In the genomic region with DNA sequence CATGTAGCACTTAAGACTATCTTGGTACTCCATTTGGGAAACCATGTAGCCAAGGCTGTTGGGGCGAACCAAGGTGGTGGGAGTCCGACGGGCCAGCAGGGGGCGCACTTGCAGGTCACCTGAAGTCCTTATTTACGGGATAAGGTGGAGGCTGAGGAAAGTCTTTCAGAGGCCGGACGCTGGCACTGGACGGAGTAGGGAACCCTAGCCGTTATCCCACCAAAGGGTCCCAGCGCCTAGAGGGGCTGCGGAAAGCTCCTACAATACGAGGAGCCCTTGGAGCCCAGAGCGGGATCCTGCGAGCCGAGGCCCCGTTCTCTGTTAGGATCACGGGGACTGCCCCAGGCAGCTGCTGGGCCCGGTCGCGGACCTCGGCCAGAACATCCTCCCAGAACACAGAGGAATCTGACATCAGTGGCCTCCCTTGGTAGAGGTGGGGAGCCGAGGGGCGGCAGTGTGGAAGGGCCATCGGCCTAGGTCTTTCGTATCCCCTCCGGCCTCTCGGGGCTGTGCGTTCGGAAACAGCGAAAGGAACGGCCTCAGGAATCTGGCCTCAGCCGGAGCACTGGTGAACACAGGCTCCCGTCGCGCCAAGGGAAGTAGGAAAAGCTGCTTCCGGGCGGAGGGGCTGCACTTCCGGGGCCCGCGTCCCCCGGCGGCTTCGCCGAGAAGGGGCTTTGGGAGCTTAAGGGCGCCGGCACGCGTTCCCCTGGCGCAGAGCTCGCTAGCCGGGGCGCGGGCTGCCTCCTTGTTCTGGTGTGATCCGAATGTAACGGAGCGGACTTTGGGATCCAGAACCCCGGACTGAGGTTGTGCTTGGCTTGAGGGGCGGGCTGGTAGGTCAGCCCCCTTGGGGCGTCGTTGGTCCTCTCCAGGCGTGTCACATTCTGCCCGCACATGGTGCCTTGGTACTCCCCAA, we compare ENCODE assay signal across 8 cellular contexts.
DNase-seq lines count a peak whose midpoint lies in the region.

No MANE protein-coding gene starts in this region.

- no peaks in the 10 kb centered on the region for H3K27me3 ChIP-seq in duodenal mucosa (ENCODE audit: control insufficient read depth in 1 of 2, insufficient read depth in 2 of 2, low read length in 2 of 2)

- H3K9ac ChIP-seq in duodenal mucosa (ENCODE audit: low read depth in 1 of 2, low read length in 2 of 2) = peak overlapping the region; percentile 52 to 63

- H3K4me3 ChIP-seq in duodenal mucosa (ENCODE audit: low read depth in 1 of 2, low read length in 2 of 2) = peak overlapping the region; percentile 70 to 74

- no peak overlapping the region for H3K27ac ChIP-seq in duodenal mucosa (ENCODE audit: low read depth, low read length)

- peak; percentile 71 for DNase-seq in SIG-M5 treated with dmso at 0.1 percent for 504 hours (lab: John Stamatoyannopoulos, UW; ENCODE audit: unreplicated experiment)
- no peak for DNase-seq in SIG-M5 (lab: John Stamatoyannopoulos, UW)
- peak; percentile 20 for DNase-seq in NCI-H226
- peak; percentile 86 to 88 for DNase-seq in activated CD4-positive, alpha-beta T cell treated with anti-CD3 and anti-CD28 coated beads, Interleukin-2, amount 50 U/mL, for 48 hours
- DNase-seq in midbrain (lab: John Stamatoyannopoulos, UW) = peak; percentile 28
- peak; percentile 55 to 58 for DNase-seq in stimulated activated CD8-positive, alpha-beta memory T cell treated with anti-CD3 and anti-CD28 coated beads, Interleukin-15, amount 100 ng/mL, for 4 hours (ENCODE audit: low read depth in 2 of 2)
- DNase-seq in inferior parietal cortex (ENCODE audit: extremely low spot score) = no peak

- peaks cover 0 to 5% of the 10 kb centered on the region in 2 donors for H3K4me1 ChIP-seq in duodenal mucosa (ENCODE audit: control insufficient read depth in 1 of 2, insufficient read depth in 2 of 2, low read length in 2 of 2)

- H3K9me3 ChIP-seq in duodenal mucosa (ENCODE audit: control insufficient read depth in 1 of 2, low read length in 2 of 2) = no peaks in the 10 kb centered on the region

- H3K36me3 ChIP-seq in duodenal mucosa (ENCODE audit: control insufficient read depth in 1 of 2, insufficient read depth in 2 of 2, low read length in 2 of 2) = no peaks in the 10 kb centered on the region

Comparison
In these comparisons a context has a peak if more than half of its experiments do, and no peak if none do; other contexts are left out.
1. DNase-seq: peak in SIG-M5 treated with dmso at 0.1 percent for 504 hours (single experiment), NCI-H226 (single experiment), activated CD4-positive, alpha-beta T cell treated with anti-CD3 and anti-CD28 coated beads, Interleukin-2, amount 50 U/mL, for 48 hours (2 of 2), midbrain (single experiment) and stimulated activated CD8-positive, alpha-beta memory T cell treated with anti-CD3 and anti-CD28 coated beads, Interleukin-15, amount 100 ng/mL, for 4 hours (2 of 2); none in SIG-M5 (single experiment) and inferior parietal cortex (single experiment).